9 cellular contexts compared by ENCODE assay signal in the genomic region with DNA sequence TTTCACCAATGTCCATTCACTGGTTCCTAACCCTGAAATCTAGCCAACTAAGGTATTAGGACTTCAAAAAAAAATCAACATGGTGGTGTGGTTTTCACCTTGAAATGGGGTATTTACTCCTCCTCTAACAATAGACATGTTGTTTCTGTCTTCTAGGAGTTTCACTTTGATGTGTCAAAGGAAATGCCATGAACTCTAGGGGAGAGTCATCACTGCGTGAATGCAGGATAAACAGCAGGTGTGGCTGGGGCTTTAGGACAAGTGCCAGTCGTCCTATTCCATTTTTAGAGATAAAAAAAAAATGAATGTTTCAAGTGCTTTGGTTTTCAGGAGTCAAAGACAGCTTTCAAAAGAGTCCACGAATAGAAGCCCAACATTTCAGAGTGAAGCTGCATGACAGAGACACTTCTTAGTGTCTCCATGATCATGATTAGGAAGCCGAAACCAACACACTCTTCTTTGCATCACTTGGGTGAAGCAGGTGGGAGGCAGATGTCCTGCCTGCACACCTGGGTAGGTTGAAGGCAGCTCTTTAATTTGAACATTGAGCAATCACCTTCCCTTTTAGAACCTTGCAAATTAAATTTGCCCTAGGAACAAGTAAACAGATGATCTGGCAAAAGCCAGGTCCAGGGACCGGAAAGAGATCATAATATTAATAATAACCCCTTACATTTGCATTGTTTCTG.
DNase-seq lines count a peak whose midpoint lies in the region; ATAC-seq and TF ChIP-seq lines count a peak whose summit lies in the region.
"Had no signal": no experiment of that assay in that cellular context is flagged by ENCODE, and none has a peak within 500 bp of the region (broad histone marks: within the 10 kb centered on the region; RNA-seq: fewer than 3 reads in every experiment).

No MANE protein-coding gene starts in this region.

- peaks cover 46% of the 10 kb centered on the region for H3K4me1 Mint-ChIP-seq in T-helper 2 cell treated with Interferon-gamma antibody and Interleukin-4, amounts not matched to agents 5 μg/mL and 100 μg/mL, for 36 hours (ENCODE audit: low read depth)
- peaks cover 4% of the 10 kb centered on the region for H3K4me1 Mint-ChIP-seq in chondrocyte (ENCODE audit: low read depth)

- peaks cover 2% of the 10 kb centered on the region for H3K27me3 Mint-ChIP-seq in T-helper 2 cell treated with Interferon-gamma antibody and Interleukin-4, amounts not matched to agents 5 μg/mL and 100 μg/mL, for 36 hours (ENCODE audit: low read depth)
- peaks cover 12% of the 10 kb centered on the region for H3K27me3 Mint-ChIP-seq in chondrocyte (ENCODE audit: low read depth)

- no peak for TF ChIP-seq CTCF in chondrocyte (IDR thresholded peaks at IDR 0.05)

- intact Hi-C loops in head of caudate nucleus (cut with DNase I) = no loop called here

- H3K36me3 Mint-ChIP-seq in T-helper 2 cell treated with Interferon-gamma antibody and Interleukin-4, amounts not matched to agents 5 μg/mL and 100 μg/mL, for 36 hours (ENCODE audit: low read depth) = peaks cover 27% of the 10 kb centered on the region
- H3K36me3 Mint-ChIP-seq in chondrocyte (ENCODE audit: low read depth) = no peaks in the 10 kb centered on the region

- peak overlapping the region; percentile 88 for H3K27ac Mint-ChIP-seq in T-helper 2 cell treated with Interferon-gamma antibody and Interleukin-4, amounts not matched to agents 5 μg/mL and 100 μg/mL, for 36 hours
- no peak overlapping the region for H3K27ac Mint-ChIP-seq in chondrocyte (ENCODE audit: unreplicated experiment)
- H3K27ac Mint-ChIP-seq: dendritic cell treated with granulocyte-macrophage colony-stimulating factor and Interleukin-4, amounts not matched to agents 40 ng/mL and 50 ng/mL, for 4 days had no signal

- peaks cover 24% of the 10 kb centered on the region for H3K9me3 Mint-ChIP-seq in T-helper 2 cell treated with Interferon-gamma antibody and Interleukin-4, amounts not matched to agents 5 μg/mL and 100 μg/mL, for 36 hours
- H3K9me3 Mint-ChIP-seq in chondrocyte (ENCODE audit: low read depth) = no peaks in the 10 kb centered on the region
- H3K9me3 Mint-ChIP-seq: dendritic cell treated with granulocyte-macrophage colony-stimulating factor and Interleukin-4, amounts not matched to agents 40 ng/mL and 50 ng/mL, for 4 days had no signal

- peak; percentile 71 for DNase-seq in G401 (ENCODE audit: low spot score)
- DNase-seq in T-helper 2 cell treated with Interferon-gamma antibody and Interleukin-4, amounts not matched to agents 5 μg/mL and 100 μg/mL, for 36 hours (ENCODE audit: low spot score) = peak; percentile 29
- DNase-seq in activated naive CD4-positive, alpha-beta T cell treated with Interleukin-2 at 50 U/mL for 16 hours = no peak
- DNase-seq in head of caudate nucleus = no peak
- no peak for DNase-seq in SKM-1 (lab: John Stamatoyannopoulos, UW; ENCODE audit: unreplicated experiment)
- DNase-seq in chondrocyte (ENCODE audit: low spot score) = no peak

- peak; percentile 93 for ATAC-seq in GM19455 (IDR thresholded peaks at IDR 0.05; ENCODE audit: unreplicated experiment)
- peak; percentile 91 for ATAC-seq in HG03175 (IDR thresholded peaks at IDR 0.05; ENCODE audit: unreplicated experiment)

- peak overlapping the region; percentile 70 for H3K4me3 Mint-ChIP-seq in T-helper 2 cell treated with Interferon-gamma antibody and Interleukin-4, amounts not matched to agents 5 μg/mL and 100 μg/mL, for 36 hours
- H3K4me3 Mint-ChIP-seq in chondrocyte (ENCODE audit: unreplicated experiment) = no peak overlapping the region
- H3K4me3 Mint-ChIP-seq: dendritic cell treated with granulocyte-macrophage colony-stimulating factor and Interleukin-4, amounts not matched to agents 40 ng/mL and 50 ng/mL, for 4 days had no signal

- in situ Hi-C loops in G401 (cut with HindIII; ENCODE audit: low sequenced_read_pairs) = no loop called here

Comparison
In these comparisons a context has a peak if more than half of its experiments do, and no peak if none do; other contexts are left out.
1. DNase-seq: peak in G401 (single experiment) and T-helper 2 cell treated with Interferon-gamma antibody and Interleukin-4, amounts not matched to agents 5 μg/mL and 100 μg/mL, for 36 hours (single experiment); none in activated naive CD4-positive, alpha-beta T cell treated with Interleukin-2 at 50 U/mL for 16 hours (single experiment), head of caudate nucleus (0 of 42), SKM-1 (single experiment) and chondrocyte (single experiment).